ENCODE assay signal across 7 cellular contexts in genomic region chr5:128158342-128158741, GRCh38.
"Had no signal": no experiment of that assay in that cellular context is flagged by ENCODE, and none has a peak within 500 bp of the region (broad histone marks: within the 10 kb centered on the region; RNA-seq: fewer than 3 reads in every experiment).

No MANE protein-coding gene starts in this region.

- DNase-seq: IMR-90, KBM-7, KG1 had no signal

- FAIRE-seq: HepG2, HTR-8/SVneo had no signal

- ATAC-seq: HepG2 had no signal

- H3K9ac ChIP-seq: KMS-11 had no signal

- H3K27ac ChIP-seq: HL-60, KMS-11 had no signal

- H3K4me2 ChIP-seq: KMS-11 had no signal
